Comparison of ENCODE assay signal across 1 cellular context in the genomic region with DNA sequence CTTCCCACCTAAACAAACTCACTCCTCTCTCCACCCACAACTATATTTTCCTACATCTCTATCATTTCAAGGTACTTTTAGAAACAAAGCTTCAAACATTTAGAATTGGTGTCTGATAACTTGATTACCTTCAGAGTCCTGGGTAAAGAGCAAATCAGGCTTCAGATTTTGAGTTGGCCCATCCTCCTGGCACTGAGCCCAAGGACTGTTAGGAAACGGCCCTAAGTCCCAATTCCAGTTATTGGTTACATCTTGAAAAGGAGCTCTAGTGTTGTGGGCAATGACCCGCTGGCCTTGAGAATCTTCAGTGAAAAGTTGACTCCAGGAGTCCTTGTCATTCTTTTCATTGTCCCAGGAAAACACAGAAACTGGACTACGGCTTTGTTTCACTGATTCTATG.
TF ChIP-seq lines count a peak whose summit lies in the region.

No MANE protein-coding gene starts in this region.

TF ChIP-seq in GM12878, 131 proteins besides CTCF, POLR2A, EP300 and RAD21 (continued from another document):
- TF ChIP-seq, protein P1, sequence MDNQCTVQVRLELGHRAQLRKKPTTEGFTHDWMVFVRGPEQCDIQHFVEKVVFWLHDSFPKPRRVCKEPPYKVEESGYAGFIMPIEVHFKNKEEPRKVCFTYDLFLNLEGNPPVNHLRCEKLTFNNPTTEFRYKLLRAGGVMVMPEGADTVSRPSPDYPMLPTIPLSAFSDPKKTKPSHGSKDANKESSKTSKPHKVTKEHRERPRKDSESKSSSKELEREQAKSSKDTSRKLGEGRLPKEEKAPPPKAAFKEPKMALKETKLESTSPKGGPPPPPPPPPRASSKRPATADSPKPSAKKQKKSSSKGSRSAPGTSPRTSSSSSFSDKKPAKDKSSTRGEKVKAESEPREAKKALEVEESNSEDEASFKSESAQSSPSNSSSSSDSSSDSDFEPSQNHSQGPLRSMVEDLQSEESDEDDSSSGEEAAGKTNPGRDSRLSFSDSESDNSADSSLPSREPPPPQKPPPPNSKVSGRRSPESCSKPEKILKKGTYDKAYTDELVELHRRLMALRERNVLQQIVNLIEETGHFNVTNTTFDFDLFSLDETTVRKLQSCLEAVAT (IDR thresholded peaks at IDR 0.05) = no peak
